11 cellular contexts compared by ENCODE assay signal in the genomic region with DNA sequence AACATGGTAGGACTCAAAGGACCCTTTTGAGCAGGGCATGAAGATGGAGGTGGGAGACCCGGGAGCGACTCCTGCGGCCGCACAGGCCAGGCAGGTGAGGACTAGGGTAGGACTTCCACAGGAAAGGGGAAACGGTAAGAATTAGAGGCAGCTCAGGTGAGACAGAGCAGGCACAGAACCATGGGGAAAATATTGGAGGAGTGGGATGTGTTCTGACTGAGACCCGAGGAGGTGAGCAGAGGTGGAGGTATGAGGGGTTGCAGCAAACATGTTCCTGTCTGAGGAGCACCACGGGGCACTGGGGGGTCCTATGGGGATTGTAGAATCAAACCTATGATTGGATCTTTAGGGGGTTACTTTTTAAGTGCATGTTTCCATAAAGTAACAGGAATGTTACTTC. TPM values are rescaled to one million over a fixed set of nuclear protein-coding genes. Genes with fewer than 3 reads are reported as not detected.
DNase-seq lines count a peak whose midpoint lies in the region; ATAC-seq, FAIRE-seq and TF ChIP-seq lines count a peak whose summit lies in the region.
"Had no signal": no experiment of that assay in that cellular context is flagged by ENCODE, and none has a peak within 500 bp of the region (broad histone marks: within the 10 kb centered on the region; RNA-seq: fewer than 3 reads in every experiment).

No MANE protein-coding gene starts in this region.

- H3K36me3 ChIP-seq in keratinocyte (ENCODE audit: control insufficient read depth in 2 of 2, extremely low read depth in 1 of 2, insufficient read depth in 2 of 2, low read length in 2 of 2) (peaks cover 2 to 13% of the 10 kb centered on the region in 2 experiments), stomach (peaks cover 0 to 9% (median 4%) of the 10 kb centered on the region in 4 donors)

- FAIRE-seq in keratinocyte (lab: Jason Lieb, UNC) = no peak
- FAIRE-seq: urothelium cell line had no signal

- no peak for TF ChIP-seq POLR2A in stomach (IDR thresholded peaks at IDR 0.05)

- H3K9me1 ChIP-seq in keratinocyte (ENCODE audit: control insufficient read depth, extremely low read depth, insufficient read depth, low read length) = peaks cover 3% of the 10 kb centered on the region

- H3K4me1 Mint-ChIP-seq in activated CD4-positive, alpha-beta T cell treated with anti-CD3 and anti-CD28 coated beads, Interleukin-2, amount 10 ng/mL, durations not matched to agents 24 days and 14 days = peaks cover 65% of the 10 kb centered on the region
- peaks cover 54% of the 10 kb centered on the region for H3K4me1 Mint-ChIP-seq in activated T-helper 17 cell treated with anti-CD3 and anti-CD28 coated beads, Interleukin-2, amount 50 U/mL, for 72 hours

- H3K9me3 ChIP-seq in keratinocyte (ENCODE audit: control insufficient read depth, low read depth, low read length) (no peaks in the 10 kb centered on the region), stomach (no peaks in the 10 kb centered on the region)

- dilution Hi-C loops in keratinocyte (cut with MboI; ENCODE audit: extremely low pct_ligation_motif_present, low sequenced_read_pairs) = no loop called here

- H3K4me3 ChIP-seq in keratinocyte (ENCODE audit: control insufficient read depth in 2 of 3, extremely low read depth in 1 of 3, insufficient read depth in 2 of 3, low read depth in 1 of 3, low read length in 3 of 3) = no peak overlapping the region
- H3K4me3 ChIP-seq in stomach = no peak overlapping the region

- no peak overlapping the region for H3K9ac ChIP-seq in keratinocyte (ENCODE audit: control insufficient read depth, extremely low read depth, insufficient read depth, low read length)

- H3K27ac Mint-ChIP-seq in activated CD4-positive, alpha-beta T cell treated with anti-CD3 and anti-CD28 coated beads, Interleukin-2, amount 10 ng/mL, durations not matched to agents 24 days and 14 days = peak overlapping the region; percentile 96
- peak overlapping the region; percentile 99 for H3K27ac Mint-ChIP-seq in activated T-helper 17 cell treated with anti-CD3 and anti-CD28 coated beads, Interleukin-2, amount 50 U/mL, for 72 hours

- no peaks in the 10 kb centered on the region for H3K27me3 Mint-ChIP-seq in activated CD4-positive, alpha-beta T cell treated with anti-CD3 and anti-CD28 coated beads, Interleukin-2, amount 10 ng/mL, durations not matched to agents 24 days and 14 days
- H3K27me3 Mint-ChIP-seq in activated T-helper 17 cell treated with anti-CD3 and anti-CD28 coated beads, Interleukin-2, amount 50 U/mL, for 72 hours = no peaks in the 10 kb centered on the region

- no peaks in the 10 kb centered on the region for H4K20me1 ChIP-seq in keratinocyte (ENCODE audit: control insufficient read depth, extremely low read depth, insufficient read depth, low read length)

- H3K27me3 ChIP-seq in keratinocyte (ENCODE audit: control insufficient read depth, extremely low read depth, insufficient read depth, low read length) = no peaks in the 10 kb centered on the region
- no peaks in the 10 kb centered on the region for H3K27me3 ChIP-seq in stomach

- H3K4me3 Mint-ChIP-seq in activated CD4-positive, alpha-beta T cell treated with anti-CD3 and anti-CD28 coated beads, Interleukin-2, amount 10 ng/mL, durations not matched to agents 24 days and 14 days = peak overlapping the region; percentile 89
- peak overlapping the region; percentile 94 for H3K4me3 Mint-ChIP-seq in activated T-helper 17 cell treated with anti-CD3 and anti-CD28 coated beads, Interleukin-2, amount 50 U/mL, for 72 hours

- 70 to 83% (median 72%) methylated on average over 7 of the region's 7 CpGs for WGBS in stomach, 5 donors

- no peak for ATAC-seq in activated T-helper 17 cell treated with anti-CD3 and anti-CD28 coated beads, Interleukin-2, amount 50 U/mL, for 72 hours (replicated peaks)
- no peak for ATAC-seq in GM21825 (IDR thresholded peaks at IDR 0.05; ENCODE audit: unreplicated experiment)

- no peak overlapping the region for H3K4me2 ChIP-seq in keratinocyte (ENCODE audit: control insufficient read depth, extremely low read depth, insufficient read depth, low read depth, low read length)

- H3K36me3 Mint-ChIP-seq in activated CD4-positive, alpha-beta T cell treated with anti-CD3 and anti-CD28 coated beads, Interleukin-2, amount 10 ng/mL, durations not matched to agents 24 days and 14 days (ENCODE audit: low read depth) = peaks cover 51% of the 10 kb centered on the region
- peaks cover 92% of the 10 kb centered on the region for H3K36me3 Mint-ChIP-seq in activated T-helper 17 cell treated with anti-CD3 and anti-CD28 coated beads, Interleukin-2, amount 50 U/mL, for 72 hours (ENCODE audit: low read depth)

- H3K4me1 ChIP-seq in keratinocyte (ENCODE audit: control insufficient read depth, extremely low read depth, insufficient read depth, low read length) (peaks cover 33% of the 10 kb centered on the region), stomach (peaks cover 55 to 69% (median 61%) of the 10 kb centered on the region in 4 donors)

- no peaks in the 10 kb centered on the region for H3K9me3 Mint-ChIP-seq in activated CD4-positive, alpha-beta T cell treated with anti-CD3 and anti-CD28 coated beads, Interleukin-2, amount 10 ng/mL, durations not matched to agents 24 days and 14 days
- H3K9me3 Mint-ChIP-seq in activated T-helper 17 cell treated with anti-CD3 and anti-CD28 coated beads, Interleukin-2, amount 50 U/mL, for 72 hours = no peaks in the 10 kb centered on the region

- no peak for TF ChIP-seq CTCF in keratinocyte (optimal IDR thresholded peaks at IDR 0.05 in 1 of 3, IDR thresholded peaks at IDR 0.05 in 1 of 3, conservative IDR thresholded peaks at IDR 0.05 in 1 of 3; ENCODE audit: extremely low read depth in 1 of 3, insufficient read depth in 2 of 3, low read length in 3 of 3)
- TF ChIP-seq CTCF in stomach (IDR thresholded peaks at IDR 0.05) = no peak

- TF ChIP-seq EP300 in stomach (IDR thresholded peaks at IDR 0.05) = no peak

- no peak overlapping the region for H2AFZ ChIP-seq in keratinocyte (ENCODE audit: control insufficient read depth, low read length)

- H3K79me2 ChIP-seq in keratinocyte (ENCODE audit: control insufficient read depth, insufficient read depth, low read length) = no peaks in the 10 kb centered on the region

- intact Hi-C loops in activated CD4-positive, alpha-beta T cell treated with anti-CD3 and anti-CD28 coated beads, Interleukin-2, amount 10 ng/mL, durations not matched to agents 24 days and 14 days (cut with micrococcal nuclease) = no loop called here
- intact Hi-C loops in stomach (cut with DNase I; ENCODE audit: low total_unique reads) = no loop called here

- DNase-seq in activated CD4-positive, alpha-beta T cell treated with anti-CD3 and anti-CD28 coated beads, Interleukin-2, amount 10 ng/mL, durations not matched to agents 24 days and 14 days = no peak
- no peak for DNase-seq in activated CD4-positive, alpha-beta T cell treated with anti-CD3 and anti-CD28 coated beads, Interleukin-2, amount 50 U/mL, for 48 hours
- DNase-seq in keratinocyte (ENCODE audit: low read depth, low spot score) (no peak), stomach (no peak), cerebellar nuclear complex (lab: John Stamatoyannopoulos, UW) (no peak)
- DNase-seq in stimulated activated CD8-positive, alpha-beta memory T cell treated with anti-CD3 and anti-CD28 coated beads, Interleukin-4, amount 100 ng/mL, for 48 hours = no peak
- DNase-seq: ACHN, left cardiac atrium had no signal

- H3K27ac ChIP-seq in keratinocyte (ENCODE audit: control insufficient read depth, insufficient read depth, low read length) = peak overlapping the region; percentile 92
- H3K27ac ChIP-seq in stomach = peak overlapping the region; percentile 82 to 99 (median 97)

RNA-seq across cellular contexts. Expression of a gene that starts 1.4 kb away (rescaled TPM):
- total RNA-seq in activated CD4-positive, alpha-beta T cell treated with anti-CD3 and anti-CD28 coated beads, Interleukin-2, amount 10 ng/mL, durations not matched to agents 24 days and 14 days = 33.9 and 35.5 TPM in 2 replicates
- total RNA-seq in activated T-helper 17 cell treated with anti-CD3 and anti-CD28 coated beads, Interleukin-2, amount 50 U/mL, for 72 hours = 10 to 100 TPM; 34.9 to 89.7 TPM
- polyA plus RNA-seq in keratinocyte (8.5 to 10.6 TPM (median 8.9 TPM) in 3 replicates), stomach (100 to 1,000 TPM in 1 of 3 donors, 10 to 100 TPM in 2; 51.9 to 137 (median 81.9) TPM)
- 34.8 TPM for polyA plus RNA-seq in keratinocyte (2011; ENCODE audit: low read depth)
- 2.9 and 7.9 TPM in 2 replicates for polyA plus RNA-seq in keratinocyte (2011; cell fraction: cytosol; rRNA removed)
- 4.1 and 4.9 TPM in 2 replicates for polyA plus RNA-seq in keratinocyte (2011; cell fraction: nucleus; rRNA removed)
- 20.8 and 27.8 TPM in 2 replicates for polyA plus RNA-seq in keratinocyte (2012; ENCODE audit: low replicate concordance)
- polyA minus RNA-seq in keratinocyte = 4.0 to 14.3 TPM (median 4.4 TPM) in 3 replicates
- polyA minus RNA-seq in keratinocyte (2011; cell fraction: cytosol; rRNA and poly(A)+ RNA removed) = 10.0 TPM
- polyA minus RNA-seq in keratinocyte (2011; cell fraction: nucleus; rRNA and poly(A)+ RNA removed) = 4.4 and 7.2 TPM in 2 replicates
- 100 to 1,000 TPM in 1 of 5 donors, 10 to 100 TPM in 4; 15.6 to 104 (median 65.9) TPM for total RNA-seq in stomach

RNA-seq across cellular contexts. Expression of a gene that starts 16.3 kb away (rescaled TPM):
- 72.4 and 75.7 TPM in 2 replicates for total RNA-seq in activated CD4-positive, alpha-beta T cell treated with anti-CD3 and anti-CD28 coated beads, Interleukin-2, amount 10 ng/mL, durations not matched to agents 24 days and 14 days
- 10 to 100 TPM; 43.6 to 53.8 TPM for total RNA-seq in activated T-helper 17 cell treated with anti-CD3 and anti-CD28 coated beads, Interleukin-2, amount 50 U/mL, for 72 hours
- polyA plus RNA-seq in keratinocyte = 27.5 to 28.2 TPM (median 27.7 TPM) in 3 replicates
- 16.4 TPM for polyA plus RNA-seq in keratinocyte (2011; ENCODE audit: low read depth)
- polyA plus RNA-seq in keratinocyte (2011; cell fraction: cytosol; rRNA removed) = 18.2 and 20.9 TPM in 2 replicates
- polyA plus RNA-seq in keratinocyte (2011; cell fraction: nucleus; rRNA removed) = 34.6 and 35.1 TPM in 2 replicates
- polyA plus RNA-seq in keratinocyte (2012; ENCODE audit: low replicate concordance) = 21.1 and 27.8 TPM in 2 replicates
- polyA minus RNA-seq in keratinocyte = 32.1 to 64.2 TPM (median 35.7 TPM) in 3 replicates
- polyA minus RNA-seq in keratinocyte (2011; cell fraction: cytosol; rRNA and poly(A)+ RNA removed) = 51.6 TPM
- 28.2 and 30.8 TPM in 2 replicates for polyA minus RNA-seq in keratinocyte (2011; cell fraction: nucleus; rRNA and poly(A)+ RNA removed)
- total RNA-seq in stomach = 10 to 100 TPM in 4 of 5 donors, 1 to 10 TPM in 1; 1.8 to 35.3 (median 19.9) TPM
- polyA plus RNA-seq in stomach = 10 to 100 TPM in 2 of 3 donors, 1 to 10 TPM in 1; 9.6 to 16.1 (median 12.1) TPM
